ENCODE assay signal across 21 cellular contexts in genomic region chr1:117779364-117779763, GRCh38.
A peak's percentile ranks its signal among the peaks of the same experiment; 100 is the strongest.
DNase-seq lines count a peak whose midpoint lies in the region; ATAC-seq, FAIRE-seq and TF ChIP-seq lines count a peak whose summit lies in the region.
"Had no signal": no experiment of that assay in that cellular context is flagged by ENCODE, and none has a peak within 500 bp of the region (broad histone marks: within the 10 kb centered on the region; RNA-seq: fewer than 3 reads in every experiment).

No MANE protein-coding gene starts in this region.

- no peak for TF ChIP-seq RAD21 in HepG2 (CRISPR knock-in tag; IDR thresholded peaks at IDR 0.05)

- H3K79me2 ChIP-seq in HepG2 (ENCODE audit: insufficient read depth, low read length), result no peaks in the 10 kb centered on the region

- H3K36me3 Mint-ChIP-seq in glutamatergic neuron (ENCODE audit: unreplicated experiment) (peaks cover 6% of the 10 kb centered on the region), type B pancreatic cell (no peaks in the 10 kb centered on the region)
- H3K36me3 Mint-ChIP-seq: CD8-positive, alpha-beta T cell had no signal

- CTCF ChIA-PET in HepG2 (lab: Yijun Ruan, JAX; ENCODE audit: low intra/inter-chr PET ratio, low total read pairs), result no interaction called here

- no peaks in the 10 kb centered on the region for H3K4me1 ChIP-seq in HepG2 (ENCODE audit: insufficient read depth, low read length)
- no peaks in the 10 kb centered on the region for H3K4me1 ChIP-seq in right lobe of liver
- H3K4me1 ChIP-seq: A549; BLaER1 treated with 17β-estradiol and CSF1 and Interleukin-3, amounts not matched to agents 10 nM and 100 nM; Caco-2 had no signal

- no peak for FAIRE-seq in HepG2 (lab: Jason Lieb, UNC)
- FAIRE-seq: A549, D721Med, G401.6, GM12891 had no signal

- H3K36me3 ChIP-seq in HepG2 (replicated peaks in 1 of 2; ENCODE audit: control insufficient read depth in 1 of 2, insufficient read depth in 2 of 2, low read length in 2 of 2), result no peaks in the 10 kb centered on the region
- no peaks in the 10 kb centered on the region for H3K36me3 ChIP-seq in right lobe of liver
- H3K36me3 ChIP-seq: BLaER1 treated with 17β-estradiol and CSF1 and Interleukin-3, amounts not matched to agents 10 nM and 100 nM had no signal

- peaks cover 38% of the 10 kb centered on the region for H3K4me1 Mint-ChIP-seq in glutamatergic neuron (ENCODE audit: low read depth, unreplicated experiment)
- peaks cover 29% of the 10 kb centered on the region for H3K4me1 Mint-ChIP-seq in type B pancreatic cell (ENCODE audit: unreplicated experiment)
- H3K4me1 Mint-ChIP-seq: B cell had no signal

- no peak for TF ChIP-seq POLR2A in HepG2 (IDR thresholded peaks at IDR 0.05; ENCODE audit: insufficient read depth in 1 of 2, low read depth in 2 of 2, low read length in 2 of 2)
- no peak for TF ChIP-seq POLR2A in right lobe of liver (IDR thresholded peaks at IDR 0.05)

- no peak overlapping the region for H3K4me2 ChIP-seq in HepG2 (ENCODE audit: low read depth, low read length)
- H3K4me2 ChIP-seq: A549; BLaER1 treated with 17β-estradiol and CSF1 and Interleukin-3, amounts not matched to agents 10 nM and 100 nM had no signal

- peaks cover 2 to 3% of the 10 kb centered on the region in 2 experiments; a peak in 2 of 5 replicates for H3K27me3 ChIP-seq in HepG2 (ENCODE audit: control insufficient read depth in 1 of 2, insufficient read depth in 2 of 2, low read length in 2 of 2)
- no peaks in the 10 kb centered on the region for H3K27me3 ChIP-seq in right lobe of liver
- H3K27me3 ChIP-seq: BLaER1 treated with 17β-estradiol and CSF1 and Interleukin-3, amounts not matched to agents 10 nM and 100 nM had no signal

- no TSS peak for BruUV-seq in HepG2 (replicated peaks; lab: Mats Ljungman, UMichigan)

- no peak overlapping the region for H2AFZ ChIP-seq in HepG2 (ENCODE audit: low read length)

- TF ChIP-seq EP300 in HepG2 (IDR thresholded peaks at IDR 0.05; ENCODE audit: low read depth in 2 of 2, low read length in 2 of 2) (no peak), HepG2 (CRISPR knock-in tag; IDR thresholded peaks at IDR 0.05; ENCODE audit: borderline replicate concordance) (no peak)

- H4K20me1 ChIP-seq in HepG2 (ENCODE audit: insufficient read depth, low read length), result no peaks in the 10 kb centered on the region
- H4K20me1 ChIP-seq: BLaER1 treated with 17β-estradiol and CSF1 and Interleukin-3, amounts not matched to agents 10 nM and 100 nM had no signal

- H3K9ac ChIP-seq in HepG2 (ENCODE audit: insufficient read depth, low read depth, low read length), result no peak overlapping the region
- H3K9ac ChIP-seq: BLaER1 treated with 17β-estradiol and CSF1 and Interleukin-3, amounts not matched to agents 10 nM and 100 nM had no signal

- H3K9me3 ChIP-seq in HepG2 (ENCODE audit: low read length), result no peaks in the 10 kb centered on the region
- H3K9me3 ChIP-seq in right lobe of liver, result no peaks in the 10 kb centered on the region
- H3K9me3 ChIP-seq: A549; BLaER1 treated with 17β-estradiol and CSF1 and Interleukin-3, amounts not matched to agents 10 nM and 100 nM; Caco-2 had no signal

- H3K9me3 Mint-ChIP-seq in glutamatergic neuron (ENCODE audit: unreplicated experiment) (peaks cover 14% of the 10 kb centered on the region), type B pancreatic cell (no peaks in the 10 kb centered on the region)
- H3K9me3 Mint-ChIP-seq: CD4-positive, alpha-beta T cell; CD8-positive, alpha-beta T cell had no signal

- POLR2A ChIA-PET in HepG2 (lab: Yijun Ruan, JAX), result no interaction called here

- peak overlapping the region; percentile 96 for H3K27ac Mint-ChIP-seq in glutamatergic neuron (ENCODE audit: unreplicated experiment)
- peak overlapping the region; percentile 33 for H3K27ac Mint-ChIP-seq in type B pancreatic cell
- H3K27ac Mint-ChIP-seq: B cell; CD4-positive, alpha-beta T cell; CD8-positive, alpha-beta T cell had no signal

- DNase-seq in HepG2 (ENCODE audit: low spot score) (no peak), right lobe of liver (no peak), glutamatergic neuron (no peak), type B pancreatic cell (ENCODE audit: extremely low spot score, unreplicated experiment) (no peak), NCI-H2171 treated with DMSO at 0.1 percent for 48 hours (lab: John Stamatoyannopoulos, UW) (no peak)
- DNase-seq: AML-193; Caco-2; Calu3; CD4-positive, alpha-beta T cell; CD8-positive, alpha-beta T cell; DMS79 treated with DMSO at 0.1 percent for 48 hours; GF-D8 had no signal

- no peak overlapping the region for H3K4me3 Mint-ChIP-seq in glutamatergic neuron (ENCODE audit: unreplicated experiment)
- H3K4me3 Mint-ChIP-seq in type B pancreatic cell, result no peak overlapping the region
- H3K4me3 Mint-ChIP-seq: B cell; CD4-positive, alpha-beta T cell; CD8-positive, alpha-beta T cell had no signal

- H3K27me3 Mint-ChIP-seq in glutamatergic neuron (ENCODE audit: unreplicated experiment) (peaks cover 6% of the 10 kb centered on the region), type B pancreatic cell (no peaks in the 10 kb centered on the region)

- in situ Hi-C loops in HepG2 (cut with HindIII; ENCODE audit: extremely low pct_ligation_motif_present, low pct_unique_long_range_greater_than_20kb), result no loop called here

- H3K27ac ChIP-seq in HepG2 (ENCODE audit: extremely low read length, insufficient read depth, low read length) (no peak overlapping the region), right lobe of liver (no peak overlapping the region)
- H3K27ac ChIP-seq: 22Rv1; A549; BLaER1 treated with 17β-estradiol and CSF1 and Interleukin-3, amounts not matched to agents 10 nM and 100 nM; C4-2B had no signal

- intact Hi-C loops in HepG2 (cut with micrococcal nuclease; ENCODE audit: unreplicated experiment), result no loop called here
- intact Hi-C loops in right lobe of liver (cut with DNase I), result no loop called here

- no peak for ATAC-seq in HepG2
- no peak for ATAC-seq in right lobe of liver
- no peak for ATAC-seq in GM18873 (IDR thresholded peaks at IDR 0.05; ENCODE audit: low FRiP score, unreplicated experiment)
- ATAC-seq: A549; CD8-positive, alpha-beta T cell had no signal

- TF ChIP-seq CTCF in HepG2 (CRISPR knock-in tag; IDR thresholded peaks at IDR 0.05) (no peak), right lobe of liver (IDR thresholded peaks at IDR 0.05) (no peak), glutamatergic neuron (IDR thresholded peaks at IDR 0.05; ENCODE audit: partially characterized antibody, unreplicated experiment) (no peak), type B pancreatic cell (conservative IDR thresholded peaks at IDR 0.05) (no peak)

- WGBS in HepG2 (ENCODE audit: low lambda C conversion rate), result 1% methylated on average over 2 of the region's 2 CpGs
- WGBS in right lobe of liver (ENCODE audit: insufficient coverage, low coverage, low lambda C conversion rate, missing lambda C conversion rate), result 53% methylated on average over 2 of the region's 2 CpGs

- no peak overlapping the region for H3K4me3 ChIP-seq in HepG2 (replicated peaks in 1 of 3; ENCODE audit: insufficient read depth in 1 of 3, low read depth in 2 of 3, low read length in 3 of 3)
- no peak overlapping the region for H3K4me3 ChIP-seq in right lobe of liver
- H3K4me3 ChIP-seq: A549; BLaER1 treated with 17β-estradiol and CSF1 and Interleukin-3, amounts not matched to agents 10 nM and 100 nM had no signal

TF ChIP-seq in HepG2, 621 proteins besides CTCF, POLR2A, EP300 and RAD21:
- TF ChIP-seq MAFF (IDR thresholded peaks at IDR 0.05; ENCODE audit: low read depth, low read length) (peak; percentile 41; the same call in 1 of the 2 replicates), MAFK (conservative IDR thresholded peaks at IDR 0.05 in 1 of 2, IDR thresholded peaks at IDR 0.05 in 1 of 2; ENCODE audit: low read length in 2 of 2) (peak in 1 of 2 experiments; percentile 58; a peak in 2 of 4 replicates), ZNF747 (CRISPR knock-in tag; IDR thresholded peaks at IDR 0.05; ENCODE audit: borderline replicate concordance) (no peak)
